ENCODE assay signal across 8 cellular contexts in genomic region chr11:106137758-106138157, GRCh38.
"Had no signal": no experiment of that assay in that cellular context is flagged by ENCODE, and none has a peak within 500 bp of the region (broad histone marks: within the 10 kb centered on the region; RNA-seq: fewer than 3 reads in every experiment).

No MANE protein-coding gene starts in this region.

- H3K4me2 ChIP-seq: GM23338 had no signal

- H3K4me1 ChIP-seq: HAP-1 had no signal

- H3K9ac ChIP-seq: GM23248 had no signal

- H3K27ac ChIP-seq: GM23248 had no signal

- ATAC-seq: GM23338, HCT116 had no signal

- H3K4me3 ChIP-seq: GM23248, GM23338, HAP-1 had no signal

- H3K9me3 ChIP-seq: HAP-1 had no signal

- DNase-seq: GM23248, GOT3, H7, H9, HFFc6 had no signal

- H3K36me3 ChIP-seq: HAP-1 had no signal

- H2AFZ ChIP-seq: GM23248, GM23338 had no signal
